8 cellular contexts compared by ENCODE assay signal in genomic region chr14:32711103-32711680, GRCh38.
DNase-seq lines count a peak whose midpoint lies in the region; ATAC-seq and TF ChIP-seq lines count a peak whose summit lies in the region.

No MANE protein-coding gene starts in this region.

- no peaks in the 10 kb centered on the region for H3K9me3 ChIP-seq in SU-DHL-6 (ENCODE audit: insufficient read depth, low read length)

- no peaks in the 10 kb centered on the region for H3K4me1 Mint-ChIP-seq in activated naive CD8-positive, alpha-beta T cell treated with anti-CD3 and anti-CD28 coated beads for 36 hours

- H3K27ac Mint-ChIP-seq in activated naive CD8-positive, alpha-beta T cell treated with anti-CD3 and anti-CD28 coated beads for 36 hours = no peak overlapping the region

- H3K4me3 Mint-ChIP-seq in activated naive CD8-positive, alpha-beta T cell treated with anti-CD3 and anti-CD28 coated beads for 36 hours = no peak overlapping the region

- ATAC-seq in GM18909 (IDR thresholded peaks at IDR 0.05; ENCODE audit: poor library complexity, unreplicated experiment) (peak; percentile 65), GM21526 (IDR thresholded peaks at IDR 0.05; ENCODE audit: low FRiP score, unreplicated experiment) (no peak)

- no peaks in the 10 kb centered on the region for H3K9me3 Mint-ChIP-seq in activated naive CD8-positive, alpha-beta T cell treated with anti-CD3 and anti-CD28 coated beads for 36 hours

- H2AFZ ChIP-seq in SU-DHL-6 (ENCODE audit: low read depth, low read length, severe bottlenecking) = no peak overlapping the region

- H3K27me3 Mint-ChIP-seq in activated naive CD8-positive, alpha-beta T cell treated with anti-CD3 and anti-CD28 coated beads for 36 hours = peaks cover 4% of the 10 kb centered on the region

- no peak overlapping the region for H3K4me3 ChIP-seq in SU-DHL-6 (ENCODE audit: insufficient read depth, low read length, poor library complexity, severe bottlenecking)
- H3K4me3 ChIP-seq in fibroblast of villous mesenchyme (ENCODE audit: low read depth, low read length) = no peak overlapping the region

- H3K36me3 ChIP-seq in SU-DHL-6 (ENCODE audit: low read length) = no peaks in the 10 kb centered on the region

- TF ChIP-seq CTCF in C4-2B (conservative IDR thresholded peaks at IDR 0.05) = peak; percentile 83
- peak; percentile 25 for TF ChIP-seq CTCF in SU-DHL-6 (IDR thresholded peaks at IDR 0.05; ENCODE audit: insufficient read depth, low read length, poor library complexity, severe bottlenecking)
- TF ChIP-seq CTCF in fibroblast of villous mesenchyme (IDR thresholded peaks at IDR 0.05; ENCODE audit: insufficient read depth, low read depth, low read length) = peak; percentile 59

- H3K9ac ChIP-seq in SU-DHL-6 (ENCODE audit: low read length) = no peak overlapping the region

- no peaks in the 10 kb centered on the region for H3K9me2 ChIP-seq in SU-DHL-6 (replicated peaks; ENCODE audit: insufficient read depth, low read length)

- no peaks in the 10 kb centered on the region for H3K27me3 ChIP-seq in SU-DHL-6 (ENCODE audit: low read length)

- H3K4me2 ChIP-seq in SU-DHL-6 (ENCODE audit: low read depth, low read length, poor library complexity, severe bottlenecking) = no peak overlapping the region

- H3K27ac ChIP-seq in C4-2B = no peak overlapping the region
- H3K27ac ChIP-seq in SU-DHL-6 (ENCODE audit: low read depth, low read length) = no peak overlapping the region

- H4K20me1 ChIP-seq in SU-DHL-6 (ENCODE audit: low read depth, low read length) = no peaks in the 10 kb centered on the region

- peak; percentile 21 for DNase-seq in MV-4-11 (lab: John Stamatoyannopoulos, UW)
- DNase-seq in fibroblast of villous mesenchyme (ENCODE audit: low read depth) = peak; percentile 55
- DNase-seq in renal cortical epithelial cell (ENCODE audit: low read depth) = peak; percentile 59
- no peak for DNase-seq in activated naive CD8-positive, alpha-beta T cell treated with anti-CD3 and anti-CD28 coated beads for 36 hours

- H3K36me3 Mint-ChIP-seq in activated naive CD8-positive, alpha-beta T cell treated with anti-CD3 and anti-CD28 coated beads for 36 hours = no peaks in the 10 kb centered on the region

- H3K79me2 ChIP-seq in SU-DHL-6 (ENCODE audit: insufficient read depth, low read length) = no peaks in the 10 kb centered on the region

- H3F3A ChIP-seq in SU-DHL-6 (ENCODE audit: insufficient read depth) = no peaks in the 10 kb centered on the region

Comparison
In these comparisons a context has a peak if more than half of its experiments do, and no peak if none do; other contexts are left out.
1. CTCF ChIP-seq: peak in every context shown above with its lines; median percentile 83 in C4-2B; 59 in fibroblast of villous mesenchyme; 25 in SU-DHL-6.